24 cellular contexts compared by ENCODE assay signal in genomic region chr2:236130349-236130998, GRCh38. TPM values are rescaled to one million over a fixed set of nuclear protein-coding genes. Genes with fewer than 3 reads are reported as not detected.
"Had no signal": no experiment of that assay in that cellular context is flagged by ENCODE, and none has a peak within 500 bp of the region (broad histone marks: within the 10 kb centered on the region; RNA-seq: fewer than 3 reads in every experiment).

No MANE protein-coding gene starts in this region.

- H3K36me3 ChIP-seq: brain microvascular endothelial cell, cardiac muscle cell had no signal

- H3K27ac ChIP-seq: brain microvascular endothelial cell, cardiac muscle cell had no signal

- H3K36me3 Mint-ChIP-seq: activated CD8-positive, alpha-beta memory T cell treated with anti-CD3 and anti-CD28 coated beads, Interleukin-2, amount 10 ng/mL, durations not matched to agents 7 days and 5 days; activated naive CD8-positive, alpha-beta T cell had no signal

- H3K27ac Mint-ChIP-seq: activated B cell treated with CpG ODN at 0.5 μM for 24 hours; activated CD4-positive, alpha-beta T cell treated with anti-CD3 and anti-CD28 coated beads, Interleukin-2, amount 10 ng/mL, durations not matched to agents 24 days and 14 days; activated CD8-positive, alpha-beta memory T cell treated with anti-CD3 and anti-CD28 coated beads, Interleukin-2, amount 10 ng/mL, durations not matched to agents 7 days and 5 days; activated naive CD8-positive, alpha-beta T cell; T-helper 17 cell had no signal

- DNase-seq: activated B cell treated with CpG ODN at 0.5 μM for 24 hours; activated CD4-positive, alpha-beta T cell treated with anti-CD3 and anti-CD28 coated beads for 1 hour; activated CD4-positive, alpha-beta T cell treated with anti-CD3 and anti-CD28 coated beads, Interleukin-2, amount 10 ng/mL, durations not matched to agents 24 days and 14 days; activated CD4-positive, alpha-beta T cell treated with anti-CD3 and anti-CD28 coated beads, Interleukin-2, amount 50 U/mL, for 48 hours; activated CD8-positive, alpha-beta memory T cell treated with anti-CD3 and anti-CD28 coated beads, Interleukin-2, amount 10 ng/mL, durations not matched to agents 7 days and 5 days; activated effector memory CD4-positive, alpha-beta T cell treated with anti-CD3 and anti-CD28 coated beads, Interleukin-2, amount 50 U/mL, for 16 hours; activated naive CD4-positive, alpha-beta T cell treated with Interleukin-2 at 50 U/mL for 16 hours; activated T-cell treated with anti-CD3 and anti-CD28 coated beads, Interleukin-2, amount 50 U/mL, for 4 hours; brain microvascular endothelial cell; Karpas-422; NCI-H1105 treated with DMSO at 0.1 percent for 48 hours; NCI-H146; NCI-H187 treated with DMSO at 0.1 percent for 48 hours; NCI-H2081 treated with DMSO at 0.1 percent for 48 hours; NCI-H446; NCI-H526; NCI-H774; PC-3; T-helper 17 cell; T-helper 9 cell had no signal

- ATAC-seq: activated CD8-positive, alpha-beta memory T cell treated with anti-CD3 and anti-CD28 coated beads, Interleukin-2, amount 10 ng/mL, durations not matched to agents 7 days and 5 days; activated T-cell treated with anti-CD3 and anti-CD28 coated beads, Interleukin-2, amount 50 U/mL, for 4 hours; PC-3; T-helper 17 cell had no signal

- H3K4me1 Mint-ChIP-seq: activated B cell treated with CpG ODN at 0.5 μM for 24 hours; activated CD4-positive, alpha-beta T cell treated with anti-CD3 and anti-CD28 coated beads, Interleukin-2, amount 10 ng/mL, durations not matched to agents 24 days and 14 days; activated CD8-positive, alpha-beta memory T cell treated with anti-CD3 and anti-CD28 coated beads, Interleukin-2, amount 10 ng/mL, durations not matched to agents 7 days and 5 days; T-helper 17 cell had no signal

- H3K27me3 Mint-ChIP-seq: activated B cell treated with CpG ODN at 0.5 μM for 24 hours; activated CD8-positive, alpha-beta memory T cell treated with anti-CD3 and anti-CD28 coated beads, Interleukin-2, amount 10 ng/mL, durations not matched to agents 7 days and 5 days; activated naive CD8-positive, alpha-beta T cell; T-helper 17 cell had no signal

- FAIRE-seq: RCC 7860 had no signal

- H3K9me3 Mint-ChIP-seq: activated B cell treated with CpG ODN at 0.5 μM for 24 hours; activated CD4-positive, alpha-beta T cell treated with anti-CD3 and anti-CD28 coated beads, Interleukin-2, amount 10 ng/mL, durations not matched to agents 24 days and 14 days; activated T-cell treated with anti-CD3 and anti-CD28 coated beads, Interleukin-2, amount 50 U/mL, for 4 hours had no signal

- H3K27me3 ChIP-seq: brain microvascular endothelial cell, cardiac muscle cell had no signal

- H3K4me3 ChIP-seq: cardiac muscle cell had no signal

- H3K4me3 Mint-ChIP-seq: activated B cell treated with CpG ODN at 0.5 μM for 24 hours; activated CD4-positive, alpha-beta T cell treated with anti-CD3 and anti-CD28 coated beads, Interleukin-2, amount 10 ng/mL, durations not matched to agents 24 days and 14 days; activated CD8-positive, alpha-beta memory T cell treated with anti-CD3 and anti-CD28 coated beads, Interleukin-2, amount 10 ng/mL, durations not matched to agents 7 days and 5 days; activated naive CD8-positive, alpha-beta T cell; activated T-cell treated with anti-CD3 and anti-CD28 coated beads, Interleukin-2, amount 50 U/mL, for 4 hours; T-helper 17 cell had no signal

RNA-seq across cellular contexts. Expression of gene GBX2, which starts 37.7 kb away (rescaled TPM):
- total RNA-seq: activated B cell treated with CpG ODN at 0.5 μM for 24 hours; activated CD4-positive, alpha-beta T cell treated with anti-CD3 and anti-CD28 coated beads, Interleukin-2, amount 10 ng/mL, durations not matched to agents 24 days and 14 days; activated CD8-positive, alpha-beta memory T cell treated with anti-CD3 and anti-CD28 coated beads, Interleukin-2, amount 10 ng/mL, durations not matched to agents 7 days and 5 days; activated T-cell treated with anti-CD3 and anti-CD28 coated beads, Interleukin-2, amount 50 U/mL, for 4 hours; T-helper 17 cell had no signal
- polyA plus RNA-seq: adipose tissue had no signal
